In the genomic region with DNA sequence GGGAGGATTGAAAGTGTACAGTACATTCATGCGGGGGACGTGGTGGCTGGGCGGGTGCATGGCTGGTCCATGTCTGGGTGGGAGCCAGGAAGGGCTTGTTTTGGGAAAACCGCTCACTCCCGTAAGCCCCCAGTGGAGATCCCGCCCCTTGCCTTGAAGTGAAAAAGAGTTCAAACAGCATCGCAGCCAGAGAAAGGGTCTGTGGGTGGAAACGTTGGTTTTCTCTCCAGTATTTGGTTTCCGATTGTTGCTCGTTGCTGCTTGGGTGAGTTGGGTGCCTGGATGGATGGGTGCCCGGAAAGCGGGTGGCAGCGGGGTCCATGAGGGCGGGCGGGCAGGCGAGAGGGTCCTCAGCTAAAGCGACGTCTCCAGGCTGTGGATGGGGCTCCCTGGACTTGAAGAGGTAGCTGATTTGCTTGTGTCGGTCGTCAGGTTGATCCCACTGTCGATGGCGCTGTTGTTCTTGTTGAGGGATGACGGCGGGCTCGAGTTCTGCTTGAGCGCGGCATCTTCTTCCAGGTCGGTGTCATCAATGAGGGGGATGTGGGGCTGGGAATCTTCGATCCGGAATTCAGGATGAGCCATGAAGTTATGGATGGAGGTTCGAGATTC, we compare ENCODE assay signal across 25 cellular contexts. TPM values are rescaled to one million over a fixed set of nuclear protein-coding genes. Genes with fewer than 3 reads are reported as not detected.
"Had no signal": no experiment of that assay in that cellular context is flagged by ENCODE, and none has a peak within 500 bp of the region (broad histone marks: within the 10 kb centered on the region; RNA-seq: fewer than 3 reads in every experiment).

No MANE protein-coding gene starts in this region.

- H3K9me3 Mint-ChIP-seq: naive thymus-derived CD4-positive, alpha-beta T cell; stimulated activated memory B cell treated with anti-CD40 and anti-IgM and Interleukin-4, amounts not matched to agents 10 μg/mL and 1 μg/mL and 100 μg/mL, for 72 hours; stimulated activated naive CD8-positive, alpha-beta T cell treated with anti-CD3 and anti-CD28 coated beads, Interleukin-15, Interleukin-2, amounts not matched to agents 100 ng/mL and 50 ng/mL, for 24 hours had no signal

- H3K36me3 ChIP-seq: heart left ventricle, pancreas had no signal

- DNase-seq: effector CD8-positive, alpha-beta T cell; heart left ventricle; hippocampal formation; kidney glomerular epithelial cell; mammary epithelial cell; naive thymus-derived CD4-positive, alpha-beta T cell; nucleus accumbens; retina; stimulated activated CD4-positive, alpha-beta T cell treated with anti-CD3 and anti-CD28 coated beads, Interleukin-15, amount 100 ng/mL, for 24 hours; stimulated activated CD4-positive, alpha-beta T cell treated with anti-CD3 and anti-CD28 coated beads, Interleukin-1b, Interleukin-23, amount 100 ng/mL, for 48 hours; stimulated activated CD4-positive, alpha-beta T cell treated with anti-CD3 and anti-CD28 coated beads, Interleukin-4, amount 100 ng/mL, for 24 hours; testis had no signal

- H3K27ac Mint-ChIP-seq: naive thymus-derived CD4-positive, alpha-beta T cell; stimulated activated memory B cell treated with anti-CD40 and anti-IgM and Interleukin-4, amounts not matched to agents 10 μg/mL and 1 μg/mL and 100 μg/mL, for 72 hours; stimulated activated naive CD8-positive, alpha-beta T cell treated with anti-CD3 and anti-CD28 coated beads, Interleukin-15, Interleukin-2, amounts not matched to agents 100 ng/mL and 50 ng/mL, for 24 hours had no signal

- H3K4me3 ChIP-seq: coronary artery, heart left ventricle, pancreas, psoas muscle, right lobe of liver, testis, tibial nerve had no signal

- H3K9me3 ChIP-seq: heart left ventricle, pancreas, psoas muscle, right lobe of liver, testis, tibial nerve had no signal

- FAIRE-seq: frontal cortex, islet of Langerhans, pancreas had no signal

- H3K4me3 Mint-ChIP-seq: naive thymus-derived CD4-positive, alpha-beta T cell; stimulated activated memory B cell treated with anti-CD40 and anti-IgM and Interleukin-4, amounts not matched to agents 10 μg/mL and 1 μg/mL and 100 μg/mL, for 72 hours; stimulated activated naive CD8-positive, alpha-beta T cell treated with anti-CD3 and anti-CD28 coated beads, Interleukin-15, Interleukin-2, amounts not matched to agents 100 ng/mL and 50 ng/mL, for 24 hours had no signal

- ATAC-seq: esophagus mucosa; heart left ventricle; naive thymus-derived CD4-positive, alpha-beta T cell; pancreas; psoas muscle; right lobe of liver; stimulated activated memory B cell treated with anti-CD40 and anti-IgM and Interleukin-4, amounts not matched to agents 10 μg/mL and 1 μg/mL and 100 μg/mL, for 72 hours had no signal

- H3K36me3 Mint-ChIP-seq: stimulated activated memory B cell treated with anti-CD40 and anti-IgM and Interleukin-4, amounts not matched to agents 10 μg/mL and 1 μg/mL and 100 μg/mL, for 72 hours had no signal

- H3K27me3 ChIP-seq: pancreas, right lobe of liver, testis had no signal

- H3K27ac ChIP-seq: coronary artery, heart left ventricle, pancreas, right lobe of liver, testis, tibial nerve had no signal

- H3K4me1 ChIP-seq: heart left ventricle, pancreas, right lobe of liver, testis, tibial nerve had no signal

RNA-seq across cellular contexts. Expression of gene GHRL, which starts 35.8 kb away (rescaled TPM):
- total RNA-seq: fibroblast of lung, frontal cortex, glomerular endothelial cell, urinary bladder had no signal
- polyA plus RNA-seq: mammary epithelial cell had no signal
